18 cellular contexts compared by ENCODE assay signal in the genomic region with DNA sequence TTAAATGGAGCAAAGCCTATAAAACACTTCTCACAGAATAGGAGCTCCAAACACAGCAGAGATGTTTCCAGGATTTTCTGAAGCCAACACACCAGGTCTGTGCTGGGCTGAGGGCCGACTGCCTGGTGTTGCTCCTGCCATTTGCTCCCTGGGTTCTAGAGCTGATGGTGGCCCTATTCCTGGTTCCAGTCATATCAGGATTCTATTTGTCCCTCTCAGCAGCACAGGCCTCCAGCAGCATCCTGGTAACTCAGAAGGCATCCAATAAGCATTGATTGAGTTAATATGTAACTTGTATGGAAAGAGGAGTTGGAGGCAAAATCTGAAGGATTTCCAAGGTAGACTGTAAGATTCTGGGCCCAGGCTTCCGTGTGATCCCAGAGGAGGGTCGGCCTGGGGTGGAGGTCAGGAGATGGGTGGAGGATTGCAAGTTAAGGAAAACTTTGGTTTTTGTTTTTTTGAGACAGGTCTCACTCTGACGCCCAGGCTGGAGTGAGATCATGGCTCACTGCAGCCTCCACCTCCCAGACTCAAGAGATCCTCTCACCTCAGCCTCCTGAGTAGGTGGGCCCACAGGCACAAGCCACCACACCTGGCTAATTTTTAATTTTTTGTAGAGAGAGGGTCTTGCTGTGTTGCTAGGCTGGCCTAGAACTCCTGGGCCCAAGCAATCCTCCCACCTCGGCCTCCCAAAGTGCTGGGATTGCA. TPM values are rescaled to one million over a fixed set of nuclear protein-coding genes. Genes with fewer than 3 reads are reported as not detected.
DNase-seq lines count a peak whose midpoint lies in the region; ATAC-seq and TF ChIP-seq lines count a peak whose summit lies in the region.
"Had no signal": no experiment of that assay in that cellular context is flagged by ENCODE, and none has a peak within 500 bp of the region (broad histone marks: within the 10 kb centered on the region; RNA-seq: fewer than 3 reads in every experiment).

No MANE protein-coding gene starts in this region.

- WGBS in gastroesophageal sphincter (ENCODE audit: low coverage in 1 of 2), 2 donors = 51 to 85% methylated on average over 2 to 3 of the region's 5 CpGs
- 52 to 88% methylated on average over 5 of the region's 5 CpGs for WGBS in sigmoid colon, 2 donors

- H3K27ac ChIP-seq in CD4-positive, alpha-beta T cell (ENCODE audit: low read depth, low read length) = no peak overlapping the region
- H3K27ac ChIP-seq in RWPE1 (peak overlapping the region; percentile 81), gastroesophageal sphincter (peak overlapping the region; percentile 62 to 93 (median 73)), sigmoid colon (peak overlapping the region; percentile 53 to 96 (median 69))
- H3K27ac ChIP-seq: foreskin keratinocyte, PC-9 had no signal

- H3K4me3 ChIP-seq in gastroesophageal sphincter (no peak overlapping the region), sigmoid colon (no peak overlapping the region), BE2C (ENCODE audit: low read depth, low read length) (no peak overlapping the region)
- H3K4me3 ChIP-seq: PC-9 had no signal

- no peak for ATAC-seq in CD4-positive, alpha-beta T cell (ENCODE audit: poor library complexity)
- no peak for ATAC-seq in gastroesophageal sphincter
- ATAC-seq: CD8-positive, alpha-beta T cell; foreskin keratinocyte had no signal

- TF ChIP-seq CTCF in CD4-positive, alpha-beta T cell (IDR thresholded peaks at IDR 0.05) = no peak
- TF ChIP-seq CTCF in RWPE1 (conservative IDR thresholded peaks at IDR 0.05; ENCODE audit: low read depth) = no peak
- TF ChIP-seq CTCF in gastroesophageal sphincter (IDR thresholded peaks at IDR 0.05) = no peak
- TF ChIP-seq CTCF in sigmoid colon (IDR thresholded peaks at IDR 0.05) = no peak
- TF ChIP-seq CTCF in BE2C (IDR thresholded peaks at IDR 0.05; ENCODE audit: low read depth, low read length) = no peak

- H3K27me3 Mint-ChIP-seq in CD4-positive, alpha-beta T cell = no peaks in the 10 kb centered on the region
- H3K27me3 Mint-ChIP-seq: activated T-cell treated with anti-CD3 and anti-CD28 coated beads, Interleukin-2, amount 50 U/mL, for 24 hours had no signal

- POLR2A ChIA-PET in CD4-positive, alpha-beta T cell (lab: Charles Lee) = interaction anchor here (1.9 to 4.0 kb wide), 3 partner anchors 8 to 40 kb away, joined by 11 to 69 read pairs (median 15); a partner anchor contains a TSS
- POLR2A ChIA-PET in RWPE1 (lab: Yijun Ruan, JAX; ENCODE audit: low non-redundant PET) = no interaction called here

- H3K27me3 ChIP-seq in CD4-positive, alpha-beta T cell (ENCODE audit: control insufficient read depth, insufficient read depth, low read length) = no peaks in the 10 kb centered on the region
- no peaks in the 10 kb centered on the region for H3K27me3 ChIP-seq in gastroesophageal sphincter
- H3K27me3 ChIP-seq in sigmoid colon = no peaks in the 10 kb centered on the region
- H3K27me3 ChIP-seq in BE2C = no peaks in the 10 kb centered on the region
- H3K27me3 ChIP-seq: foreskin keratinocyte had no signal

- H3K36me3 Mint-ChIP-seq in CD4-positive, alpha-beta T cell (ENCODE audit: low read depth) = no peaks in the 10 kb centered on the region
- H3K36me3 Mint-ChIP-seq: CD8-positive, alpha-beta T cell had no signal

- CTCF ChIA-PET in CD4-positive, alpha-beta T cell (lab: Charles Lee) = no interaction called here
- CTCF ChIA-PET in RWPE1 (lab: Yijun Ruan, JAX) = interaction anchor here (0.5 kb wide), 1 partner anchor 41 kb away, joined by 5 read pairs; a partner anchor contains a TSS

- H3K36me3 ChIP-seq in gastroesophageal sphincter (peaks cover 0 to 33% of the 10 kb centered on the region in 2 donors), sigmoid colon (peaks cover 8 to 26% (median 15%) of the 10 kb centered on the region in 4 donors), BE2C (no peaks in the 10 kb centered on the region)

- H3K9me3 Mint-ChIP-seq in CD4-positive, alpha-beta T cell = peaks cover 2% of the 10 kb centered on the region
- H3K9me3 Mint-ChIP-seq: activated T-cell treated with anti-CD3 and anti-CD28 coated beads, Interleukin-2, amount 50 U/mL, for 24 hours had no signal

- H3K27ac Mint-ChIP-seq in CD4-positive, alpha-beta T cell = peak overlapping the region; percentile 56
- H3K27ac Mint-ChIP-seq: activated T-cell treated with anti-CD3 and anti-CD28 coated beads, Interleukin-2, amount 50 U/mL, for 24 hours; CD8-positive, alpha-beta T cell had no signal

- TF ChIP-seq POLR2A in gastroesophageal sphincter (IDR thresholded peaks at IDR 0.05) (no peak), sigmoid colon (IDR thresholded peaks at IDR 0.05) (no peak)

- H3K4me1 Mint-ChIP-seq in CD4-positive, alpha-beta T cell (ENCODE audit: low read depth) = peaks cover 52% of the 10 kb centered on the region

- H3K4me3 Mint-ChIP-seq in CD4-positive, alpha-beta T cell = peak overlapping the region; percentile 4
- H3K4me3 Mint-ChIP-seq: activated T-cell treated with anti-CD3 and anti-CD28 coated beads, Interleukin-2, amount 50 U/mL, for 24 hours; CD8-positive, alpha-beta T cell had no signal

- TF ChIP-seq EP300 in gastroesophageal sphincter (IDR thresholded peaks at IDR 0.05) (no peak), sigmoid colon (IDR thresholded peaks at IDR 0.05) (no peak)

- DNase-seq in CD4-positive, alpha-beta T cell = no peak
- DNase-seq in RWPE1 (ENCODE audit: low spot score) (no peak), sigmoid colon (no peak), BE2C (no peak), HK-2 (ENCODE audit: unreplicated experiment) (no peak), UCSD-AML1 (lab: John Stamatoyannopoulos, UW; ENCODE audit: unreplicated experiment) (no peak)
- no peak for DNase-seq in stimulated activated CD4-positive, alpha-beta T cell treated with anti-CD3 and anti-CD28 coated beads, Interleukin-15, amount 100 ng/mL, for 24 hours
- DNase-seq: activated CD4-positive, alpha-beta T cell treated with anti-CD3 and anti-CD28 coated beads for 1 hour; activated T-cell treated with anti-CD3 and anti-CD28 coated beads, Interleukin-2, amount 50 U/mL, for 24 hours; CD8-positive, alpha-beta T cell; effector CD4-positive, alpha-beta T cell; NCI-H1048 had no signal

- intact Hi-C loops in CD4-positive, alpha-beta T cell (cut with DNase I, micrococcal nuclease) = loop anchor here in 1 of 2 experiments (2.0 to 5.0 kb wide), 2 partner anchors 18 to 36 kb away; no protein-coding TSS in a partner anchor
- intact Hi-C loops in sigmoid colon (cut with DNase I) = no loop called here

- H3K9me3 ChIP-seq in CD4-positive, alpha-beta T cell (ENCODE audit: control insufficient read depth, low read length) = no peaks in the 10 kb centered on the region
- H3K9me3 ChIP-seq in gastroesophageal sphincter = no peaks in the 10 kb centered on the region
- no peaks in the 10 kb centered on the region for H3K9me3 ChIP-seq in sigmoid colon
- H3K9me3 ChIP-seq in BE2C = no peaks in the 10 kb centered on the region

- H3K4me1 ChIP-seq in gastroesophageal sphincter = peaks cover 4 to 66% (median 8%) of the 10 kb centered on the region in 3 donors
- peaks cover 0 to 44% (median 41%) of the 10 kb centered on the region in 4 donors for H3K4me1 ChIP-seq in sigmoid colon
- H3K4me1 ChIP-seq in BE2C = no peaks in the 10 kb centered on the region

RNA-seq across cellular contexts. Expression of a gene that starts 5.7 kb away (rescaled TPM):
- total RNA-seq in CD4-positive, alpha-beta T cell = not detected
- total RNA-seq in gastroesophageal sphincter (10 to 100 TPM; 32.8 to 52.8 (median 41.1) TPM), sigmoid colon (10 to 100 TPM; 54.3 to 83.9 (median 63.4) TPM)
- polyA plus RNA-seq in sigmoid colon = 100 to 1,000 TPM in 2 of 3 donors, 10 to 100 TPM in 1; 48.6 to 318 (median 171) TPM
- 72.0 TPM for polyA plus RNA-seq in BE2C (2012; ENCODE audit: insufficient read depth, insufficient read length, low read depth)
- total RNA-seq: CD8-positive, alpha-beta T cell had no signal

RNA-seq across cellular contexts. Expression of a gene that starts 20.6 kb away (rescaled TPM):
- total RNA-seq in CD4-positive, alpha-beta T cell = 10 to 100 TPM; 38.9 to 40.3 TPM
- total RNA-seq in gastroesophageal sphincter = 10 to 100 TPM; 20.3 to 45.1 (median 35.3) TPM
- 10 to 100 TPM; 38.5 to 58.7 (median 44.9) TPM for total RNA-seq in sigmoid colon
- polyA plus RNA-seq in sigmoid colon = 10 to 100 TPM; 13.2 to 22.9 (median 15.6) TPM
- polyA plus RNA-seq in BE2C (2012; ENCODE audit: insufficient read depth, insufficient read length, low read depth) = 85.4 TPM

RNA-seq across cellular contexts. Expression of a gene that starts 26.5 kb away (rescaled TPM):
- not detected for total RNA-seq in CD4-positive, alpha-beta T cell
- total RNA-seq in gastroesophageal sphincter = not detected
- not detected for total RNA-seq in sigmoid colon
- polyA plus RNA-seq in sigmoid colon = under 1 TPM in 1 of 3 donors, not detected in 2; 0.22 TPM
- polyA plus RNA-seq in BE2C (2012; ENCODE audit: insufficient read depth, insufficient read length, low read depth) = not detected
- total RNA-seq: CD8-positive, alpha-beta T cell; foreskin keratinocyte; G401; mononuclear cell; PC-9; posterior vena cava had no signal
- polyA plus RNA-seq: foreskin keratinocyte had no signal

RNA-seq across cellular contexts. Expression of a gene that starts 38.7 kb away (rescaled TPM):
- 1 to 10 TPM; 5.6 to 6.1 TPM for total RNA-seq in CD4-positive, alpha-beta T cell
- total RNA-seq in gastroesophageal sphincter = 1 to 10 TPM; 1.2 to 3.1 (median 1.5) TPM
- total RNA-seq in sigmoid colon = 1 to 10 TPM in 2 of 4 donors, under 1 TPM in 2; 0.68 to 1.1 (median 1.0) TPM
- polyA plus RNA-seq in sigmoid colon = 10 to 100 TPM; 10.8 to 94.5 (median 24.0) TPM
- not detected for polyA plus RNA-seq in BE2C (2012; ENCODE audit: insufficient read depth, insufficient read length, low read depth)
- total RNA-seq: foreskin keratinocyte had no signal
- polyA plus RNA-seq: foreskin keratinocyte had no signal

RNA-seq across cellular contexts. Expression of a gene that starts 41.2 kb away (rescaled TPM):
- total RNA-seq in CD4-positive, alpha-beta T cell = 10 to 100 TPM; 42.7 to 46.3 TPM
- total RNA-seq in gastroesophageal sphincter (10 to 100 TPM; 14.0 to 21.8 (median 18.2) TPM), sigmoid colon (10 to 100 TPM; 16.8 to 23.0 (median 17.9) TPM)
- polyA plus RNA-seq in sigmoid colon = 100 to 1,000 TPM in 1 of 3 donors, 10 to 100 TPM in 2; 31.2 to 123 (median 53.6) TPM
- polyA plus RNA-seq in BE2C (2012; ENCODE audit: insufficient read depth, insufficient read length, low read depth) = 52.3 TPM

Comparison
In these comparisons a context has a peak if more than half of its experiments do, and no peak if none do; other contexts are left out.
1. RNA of a gene that starts 5.7 kb away (total RNA-seq): 54.3 to 83.9 TPM in sigmoid colon and 32.8 to 52.8 TPM in gastroesophageal sphincter; not detected in CD4-positive, alpha-beta T cell; every median in the first group is over 10 times any median in the second.